ENCODE assay signal across 15 cellular contexts in the genomic region with DNA sequence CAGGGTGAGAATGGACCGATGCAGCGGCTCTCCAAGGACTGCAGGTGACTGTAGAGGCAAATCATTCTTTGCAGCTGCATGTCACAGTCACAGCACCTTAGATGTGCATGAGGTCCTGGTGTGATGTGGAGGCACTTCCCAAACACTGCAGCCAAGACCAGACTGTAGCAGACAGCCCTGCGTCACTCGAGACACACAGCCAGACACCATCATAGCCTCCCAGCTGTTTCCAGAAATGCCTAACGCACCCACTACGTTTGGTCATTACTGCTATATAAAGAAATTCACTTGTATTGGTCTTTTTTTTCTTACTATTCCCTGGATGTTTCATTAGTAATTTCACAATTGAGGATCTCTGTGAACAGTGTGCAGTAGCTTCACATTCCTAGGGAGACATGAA.
"Had no signal": no experiment of that assay in that cellular context is flagged by ENCODE, and none has a peak within 500 bp of the region (broad histone marks: within the 10 kb centered on the region; RNA-seq: fewer than 3 reads in every experiment).

No MANE protein-coding gene starts in this region.

- H3K36me3 ChIP-seq: esophagus squamous epithelium, gastroesophageal sphincter, left ventricle myocardium inferior, lower lobe of right lung, sigmoid colon had no signal

- H3K27ac Mint-ChIP-seq: dendritic cell treated with granulocyte-macrophage colony-stimulating factor and Interleukin-4, amounts not matched to agents 40 ng/mL and 50 ng/mL, for 4 days; memory B cell; mesothelial cell of epicardium; type B pancreatic cell had no signal

- H3K27me3 Mint-ChIP-seq: dendritic cell treated with granulocyte-macrophage colony-stimulating factor and Interleukin-4, amounts not matched to agents 40 ng/mL and 50 ng/mL, for 4 days had no signal

- H3K4me1 Mint-ChIP-seq: memory B cell, mesothelial cell of epicardium had no signal

- H3K4me3 ChIP-seq: esophagus squamous epithelium, gastroesophageal sphincter, left ventricle myocardium inferior, lower lobe of right lung, sigmoid colon, smooth muscle cell had no signal

- H3K27ac ChIP-seq: esophagus squamous epithelium, gastroesophageal sphincter, left ventricle myocardium inferior, lower lobe of right lung, sigmoid colon had no signal

- ATAC-seq: gastroesophageal sphincter, lower lobe of right lung had no signal

- H3K4me3 Mint-ChIP-seq: dendritic cell treated with granulocyte-macrophage colony-stimulating factor and Interleukin-4, amounts not matched to agents 40 ng/mL and 50 ng/mL, for 4 days; memory B cell; mesothelial cell of epicardium; type B pancreatic cell had no signal

- H3K4me2 ChIP-seq: smooth muscle cell had no signal

- H3K9me3 Mint-ChIP-seq: mesothelial cell of epicardium, type B pancreatic cell had no signal

- H3K4me1 ChIP-seq: esophagus squamous epithelium, gastroesophageal sphincter, left ventricle myocardium inferior, lower lobe of right lung, sigmoid colon had no signal

- H3K36me3 Mint-ChIP-seq: memory B cell, mesothelial cell of epicardium, type B pancreatic cell had no signal

- H3K9me3 ChIP-seq: esophagus squamous epithelium, gastroesophageal sphincter, left ventricle myocardium inferior, lower lobe of right lung, sigmoid colon had no signal

- DNase-seq: esophagus squamous epithelium; foreskin fibroblast; glutamatergic neuron; left ventricle myocardium inferior; lower lobe of right lung; posterior cingulate gyrus; sigmoid colon; stimulated activated CD4-positive, alpha-beta T cell treated with anti-CD3 and anti-CD28 coated beads, Interleukin-2, amount 100 ng/mL, for 48 hours; stimulated activated naive CD4-positive, alpha-beta T cell treated with Interleukin-2 at 50 U/mL for 16 hours had no signal
